ENCODE assay signal across 8 cellular contexts in the genomic region with DNA sequence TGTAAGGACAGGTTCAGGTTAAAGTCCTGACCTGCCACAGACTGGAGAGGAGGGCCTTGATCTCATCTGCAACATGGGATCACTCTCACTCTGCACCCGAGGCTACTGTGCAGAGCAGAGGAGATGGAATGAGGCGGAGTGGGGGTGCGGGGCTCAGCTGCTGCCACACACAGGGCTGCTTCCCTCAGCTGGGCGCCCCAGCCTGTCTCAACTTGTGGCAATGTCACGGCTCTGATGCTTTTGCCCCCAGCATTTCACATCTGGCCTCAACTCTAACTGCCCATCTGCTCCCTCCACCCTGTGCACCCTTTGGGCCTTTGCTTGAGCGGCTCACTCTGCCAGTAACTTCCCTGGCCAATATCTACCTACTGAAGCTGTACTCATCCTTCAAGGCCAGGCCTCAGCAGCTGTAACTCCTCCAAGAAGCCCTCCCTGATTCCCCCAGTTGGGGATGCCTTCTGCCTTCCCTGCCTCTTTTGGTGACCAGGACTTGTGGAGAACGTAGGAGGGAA.
DNase-seq lines count a peak whose midpoint lies in the region; TF ChIP-seq lines count a peak whose summit lies in the region.

No MANE protein-coding gene starts in this region.

- H4K20me1 ChIP-seq in BLaER1 treated with 17β-estradiol and CSF1 and Interleukin-3, amounts not matched to agents 10 nM and 100 nM: peaks cover 0 to 25% (median 13%) of the 10 kb centered on the region in 11 experiments; a peak in 10 of 22 replicates

- peak overlapping the region in 7 of 10 experiments; percentile 37 to 58 (median 42); a peak in 13 of 20 replicates for H3K4me3 ChIP-seq in BLaER1 treated with 17β-estradiol and CSF1 and Interleukin-3, amounts not matched to agents 10 nM and 100 nM
- H3K4me3 ChIP-seq in duodenal mucosa (ENCODE audit: low read depth in 1 of 2, low read length in 2 of 2) (peak overlapping the region in 1 of 2 donors; percentile 12), ovary (no peak overlapping the region), foreskin fibroblast (ENCODE audit: low read depth in 1 of 2, low read length in 2 of 2) (no peak overlapping the region)

- TF ChIP-seq CTCF in ovary (IDR thresholded peaks at IDR 0.05) (no peak), foreskin fibroblast (IDR thresholded peaks at IDR 0.05; ENCODE audit: low read depth, low read length) (no peak)

- TF ChIP-seq EP300 in ovary (IDR thresholded peaks at IDR 0.05): no peak

- H3K9me3 ChIP-seq in BLaER1 treated with 17β-estradiol and CSF1 and Interleukin-3, amounts not matched to agents 10 nM and 100 nM (replicated peaks in 1 of 11): no peaks in the 10 kb centered on the region
- H3K9me3 ChIP-seq in duodenal mucosa (ENCODE audit: control insufficient read depth in 1 of 2, low read length in 2 of 2) (no peaks in the 10 kb centered on the region), ovary (no peaks in the 10 kb centered on the region)

- intact Hi-C loops in ovary (cut with DNase I): no loop called here

- peak overlapping the region; percentile 72 to 86 (median 81) for H3K9ac ChIP-seq in BLaER1 treated with 17β-estradiol and CSF1 and Interleukin-3, amounts not matched to agents 10 nM and 100 nM
- peak overlapping the region; percentile 27 to 41 for H3K9ac ChIP-seq in duodenal mucosa (ENCODE audit: low read depth in 1 of 2, low read length in 2 of 2)

- WGBS in ovary, 3 donors: 71 to 84% (median 82%) methylated on average over 7 of the region's 7 CpGs

- peak overlapping the region; percentile 86 to 98 (median 96) for H3K4me2 ChIP-seq in BLaER1 treated with 17β-estradiol and CSF1 and Interleukin-3, amounts not matched to agents 10 nM and 100 nM

- peak overlapping the region; percentile 89 to 98 (median 94) for H3K27ac ChIP-seq in BLaER1 treated with 17β-estradiol and CSF1 and Interleukin-3, amounts not matched to agents 10 nM and 100 nM
- H3K27ac ChIP-seq in duodenal mucosa (ENCODE audit: low read depth, low read length) (peak overlapping the region; percentile 81), ovary (peak overlapping the region; percentile 70 to 85)

- peaks cover 45 to 87% (median 73%) of the 10 kb centered on the region in 11 experiments for H3K36me3 ChIP-seq in BLaER1 treated with 17β-estradiol and CSF1 and Interleukin-3, amounts not matched to agents 10 nM and 100 nM
- H3K36me3 ChIP-seq in duodenal mucosa (ENCODE audit: control insufficient read depth in 1 of 2, insufficient read depth in 2 of 2, low read length in 2 of 2) (peaks cover 34 to 82% of the 10 kb centered on the region in 2 donors), ovary (no peaks in the 10 kb centered on the region)

- DNase-seq in NCI-H2171 (lab: John Stamatoyannopoulos, UW): peak; percentile 82
- peak in 2 of 5 donors; percentile 25 to 38 for DNase-seq in ovary
- no peak for DNase-seq in AG20443 (ENCODE audit: low spot score)
- no peak for DNase-seq in NCI-H1436 treated with DMSO at 0.1 percent for 48 hours (lab: John Stamatoyannopoulos, UW)
- no peak for DNase-seq in foreskin fibroblast
- no peak for DNase-seq in DMS79 (lab: John Stamatoyannopoulos, UW)

- H3K27me3 ChIP-seq in BLaER1 treated with 17β-estradiol and CSF1 and Interleukin-3, amounts not matched to agents 10 nM and 100 nM: no peaks in the 10 kb centered on the region
- H3K27me3 ChIP-seq in duodenal mucosa (ENCODE audit: control insufficient read depth in 1 of 2, insufficient read depth in 2 of 2, low read length in 2 of 2): no peaks in the 10 kb centered on the region
- no peaks in the 10 kb centered on the region for H3K27me3 ChIP-seq in ovary

- H3K4me1 ChIP-seq in BLaER1 treated with 17β-estradiol and CSF1 and Interleukin-3, amounts not matched to agents 10 nM and 100 nM: peaks cover 74 to 82% (median 77%) of the 10 kb centered on the region in 10 experiments
- peaks cover 38 to 40% of the 10 kb centered on the region in 2 donors for H3K4me1 ChIP-seq in duodenal mucosa (ENCODE audit: control insufficient read depth in 1 of 2, insufficient read depth in 2 of 2, low read length in 2 of 2)
- H3K4me1 ChIP-seq in ovary (ENCODE audit: insufficient read depth): peaks cover 21% of the 10 kb centered on the region

- no peak for TF ChIP-seq POLR2A in ovary (IDR thresholded peaks at IDR 0.05)

Comparison
In these comparisons a context has a peak if more than half of its experiments do, and no peak if none do; other contexts are left out.
1. H3K4me3 ChIP-seq: peak in BLaER1 treated with 17β-estradiol and CSF1 and Interleukin-3, amounts not matched to agents 10 nM and 100 nM (7 of 10); none in ovary (single experiment) and foreskin fibroblast (0 of 2).
2. Peak in every context shown above with its lines, with median percentiles within 50 percentile points of each other: H3K27ac ChIP-seq.